30 cellular contexts compared by ENCODE assay signal in the genomic region with DNA sequence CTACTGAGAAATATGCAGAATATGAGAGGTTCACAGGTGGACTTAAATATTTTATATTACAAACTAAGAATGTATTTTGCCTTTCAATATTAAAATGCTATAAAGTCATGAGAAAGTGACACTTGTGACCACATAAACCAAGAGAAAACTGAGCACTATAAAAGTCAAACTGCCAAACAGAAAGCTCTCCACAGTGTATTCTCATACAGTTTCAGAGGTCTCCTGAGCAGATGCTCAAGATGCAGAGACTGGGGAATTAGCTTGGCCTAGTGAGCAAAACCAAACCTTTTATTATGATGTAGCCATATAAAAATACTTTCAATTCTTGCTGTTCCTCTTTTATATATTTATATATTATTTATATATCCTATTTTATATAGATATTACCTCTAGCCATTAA.
A peak's percentile ranks its signal among the peaks of the same experiment; 100 is the strongest.
DNase-seq lines count a peak whose midpoint lies in the region; ATAC-seq and TF ChIP-seq lines count a peak whose summit lies in the region.
"Had no signal": no experiment of that assay in that cellular context is flagged by ENCODE, and none has a peak within 500 bp of the region (broad histone marks: within the 10 kb centered on the region; RNA-seq: fewer than 3 reads in every experiment).

No MANE protein-coding gene starts in this region.

- DNase-seq in activated CD8-positive, alpha-beta T cell treated with anti-CD3 and anti-CD28 coated beads for 36 hours, result no peak
- no peak for DNase-seq in activated CD8-positive, alpha-beta T cell treated with anti-CD3 and anti-CD28 coated beads, Interleukin-2, amount 10 ng/mL, durations not matched to agents 7 days and 5 days
- DNase-seq in IMR-90 (no peak), ascending aorta (ENCODE audit: low spot score in 2 of 2) (no peak), SIG-M5 (lab: John Stamatoyannopoulos, UW) (no peak)
- no peak for DNase-seq in activated CD4-positive, alpha-beta T cell treated with anti-CD3 and anti-CD28 coated beads, Interleukin-2, amount 50 U/mL, for 48 hours
- DNase-seq: 8988T; activated CD4-positive, alpha-beta T cell treated with anti-CD3 and anti-CD28 coated beads, Interleukin-2, amount 50 U/mL, for 1 hour; activated CD4-positive, CD25-positive, alpha-beta regulatory T cell; activated T-cell treated with anti-CD3 and anti-CD28 coated beads, Interleukin-2, amount 50 U/mL, for 72 hours; Caco-2; caudate nucleus; erythroblast; GM23248; NCI-H146; NCI-H2107; NCI-H446 treated with DMSO at 0.1 percent for 48 hours; ovary; PC-3; T-helper 1 cell had no signal

- in situ Hi-C loops in IMR-90 (cut with MboI; ENCODE audit: low sequenced_read_pairs), result no loop called here

- H2BK15ac ChIP-seq in IMR-90 (ENCODE audit: low read depth, low read length), result no peak overlapping the region

- TF ChIP-seq POLR2A in IMR-90 (IDR thresholded peaks at IDR 0.05; ENCODE audit: low read depth, low read length), result no peak

- no peaks in the 10 kb centered on the region for H3K9me3 ChIP-seq in HEK293 (ENCODE audit: control insufficient read depth, insufficient read depth, low read depth, low read length)
- H3K9me3 ChIP-seq in IMR-90 (ENCODE audit: control insufficient read depth, insufficient read depth, low read length), result no peaks in the 10 kb centered on the region
- H3K9me3 ChIP-seq in ascending aorta, result no peaks in the 10 kb centered on the region
- H3K9me3 ChIP-seq: Caco-2, ovary had no signal

- dilution Hi-C loops in IMR-90 (cut with HindIII; ENCODE audit: low sequenced_read_pairs, unreplicated experiment), result no loop called here

- H3K27me3 Mint-ChIP-seq in activated CD8-positive, alpha-beta T cell treated with anti-CD3 and anti-CD28 coated beads for 36 hours, result no peaks in the 10 kb centered on the region
- H3K27me3 Mint-ChIP-seq in activated CD8-positive, alpha-beta T cell treated with anti-CD3 and anti-CD28 coated beads, Interleukin-2, amount 10 ng/mL, durations not matched to agents 7 days and 5 days (ENCODE audit: low read depth), result no peaks in the 10 kb centered on the region
- H3K27me3 Mint-ChIP-seq: memory B cell; stimulated activated memory B cell treated with anti-CD40 and anti-IgM and Interleukin-4, amounts not matched to agents 10 μg/mL and 1 μg/mL and 100 μg/mL, for 72 hours; type B pancreatic cell had no signal

- H4K8ac ChIP-seq in IMR-90 (ENCODE audit: low read depth in 2 of 2, low read length in 2 of 2), result no peak overlapping the region

- H3K27ac ChIP-seq in HEK293 (ENCODE audit: extremely low read depth, low read depth, low read length) (no peak overlapping the region), IMR-90 (ENCODE audit: insufficient read depth, low read length) (no peak overlapping the region), ascending aorta (no peak overlapping the region)
- H3K27ac ChIP-seq: C4-2B, GM23248, ovary, SK-N-MC, skin epidermis had no signal

- peaks cover 2% of the 10 kb centered on the region for H3K4me1 Mint-ChIP-seq in activated CD8-positive, alpha-beta T cell treated with anti-CD3 and anti-CD28 coated beads for 36 hours (ENCODE audit: low read depth)
- H3K4me1 Mint-ChIP-seq in activated CD8-positive, alpha-beta T cell treated with anti-CD3 and anti-CD28 coated beads, Interleukin-2, amount 10 ng/mL, durations not matched to agents 7 days and 5 days (ENCODE audit: low read depth), result peaks cover 4% of the 10 kb centered on the region

- no peak overlapping the region for H3K27ac Mint-ChIP-seq in activated CD8-positive, alpha-beta T cell treated with anti-CD3 and anti-CD28 coated beads for 36 hours
- no peak overlapping the region for H3K27ac Mint-ChIP-seq in activated CD8-positive, alpha-beta T cell treated with anti-CD3 and anti-CD28 coated beads, Interleukin-2, amount 10 ng/mL, durations not matched to agents 7 days and 5 days
- H3K27ac Mint-ChIP-seq: activated T-cell treated with anti-CD3 and anti-CD28 coated beads, Interleukin-2, amount 50 U/mL, for 72 hours; memory B cell; stimulated activated memory B cell treated with anti-CD40 and anti-IgM and Interleukin-4, amounts not matched to agents 10 μg/mL and 1 μg/mL and 100 μg/mL, for 72 hours; type B pancreatic cell had no signal

- no peak overlapping the region for H4K91ac ChIP-seq in IMR-90 (ENCODE audit: insufficient read depth, low read depth, low read length)

- no peak overlapping the region for H4K5ac ChIP-seq in IMR-90 (ENCODE audit: low read depth, low read length)

- H3K9ac ChIP-seq in IMR-90 (ENCODE audit: low read depth, low read length), result no peak overlapping the region
- H3K9ac ChIP-seq: GM23248 had no signal

- CTCF ChIA-PET in activated CD8-positive, alpha-beta T cell treated with anti-CD3 and anti-CD28 coated beads for 36 hours (lab: Charles Lee), result interaction anchor here (0.8 kb wide), 1 partner anchor 327 kb away, joined by 3 read pairs; no protein-coding TSS in a partner anchor
- CTCF ChIA-PET in activated CD8-positive, alpha-beta T cell treated with anti-CD3 and anti-CD28 coated beads, Interleukin-2, amount 10 ng/mL, durations not matched to agents 7 days and 5 days (lab: Charles Lee), result interaction anchor here (1.4 kb wide), 1 partner anchor 326 kb away, joined by 3 read pairs; no protein-coding TSS in a partner anchor
- CTCF ChIA-PET in HEK293 (lab: Yijun Ruan, JAX), result interaction anchor here (1.1 kb wide), 1 partner anchor 326 kb away, joined by 3 read pairs; no protein-coding TSS in a partner anchor
- CTCF ChIA-PET in IMR-90 (lab: Yijun Ruan, JAX), result no interaction called here

- no peaks in the 10 kb centered on the region for H3K79me1 ChIP-seq in IMR-90 (ENCODE audit: low read depth in 1 of 2, low read length in 2 of 2)

- no peak for TF ChIP-seq RAD21 in IMR-90 (IDR thresholded peaks at IDR 0.05; ENCODE audit: low read length)

- H3K27me3 ChIP-seq in IMR-90 (ENCODE audit: control insufficient read depth, insufficient read depth, low read length) (no peaks in the 10 kb centered on the region), ascending aorta (no peaks in the 10 kb centered on the region)
- H3K27me3 ChIP-seq: ovary had no signal

- H3K23ac ChIP-seq in IMR-90 (ENCODE audit: low read depth, low read length), result no peak overlapping the region

- BruUV-seq in IMR-90 (replicated peaks; lab: Mats Ljungman, UMichigan), result no TSS peak

- H3K9me3 Mint-ChIP-seq in activated CD8-positive, alpha-beta T cell treated with anti-CD3 and anti-CD28 coated beads for 36 hours, result no peaks in the 10 kb centered on the region
- H3K9me3 Mint-ChIP-seq in activated CD8-positive, alpha-beta T cell treated with anti-CD3 and anti-CD28 coated beads, Interleukin-2, amount 10 ng/mL, durations not matched to agents 7 days and 5 days (ENCODE audit: insufficient read depth), result no peaks in the 10 kb centered on the region
- H3K9me3 Mint-ChIP-seq: activated T-cell treated with anti-CD3 and anti-CD28 coated beads, Interleukin-2, amount 50 U/mL, for 72 hours; memory B cell; neural crest cell; stimulated activated memory B cell treated with anti-CD40 and anti-IgM and Interleukin-4, amounts not matched to agents 10 μg/mL and 1 μg/mL and 100 μg/mL, for 72 hours; type B pancreatic cell had no signal

- no peak overlapping the region for H3K4me3 Mint-ChIP-seq in activated CD8-positive, alpha-beta T cell treated with anti-CD3 and anti-CD28 coated beads for 36 hours
- H3K4me3 Mint-ChIP-seq in activated CD8-positive, alpha-beta T cell treated with anti-CD3 and anti-CD28 coated beads, Interleukin-2, amount 10 ng/mL, durations not matched to agents 7 days and 5 days, result no peak overlapping the region
- H3K4me3 Mint-ChIP-seq: activated T-cell treated with anti-CD3 and anti-CD28 coated beads, Interleukin-2, amount 50 U/mL, for 72 hours; memory B cell; neural crest cell; stimulated activated memory B cell treated with anti-CD40 and anti-IgM and Interleukin-4, amounts not matched to agents 10 μg/mL and 1 μg/mL and 100 μg/mL, for 72 hours; type B pancreatic cell had no signal

- H3K36me3 Mint-ChIP-seq in activated CD8-positive, alpha-beta T cell treated with anti-CD3 and anti-CD28 coated beads for 36 hours (ENCODE audit: low read depth), result no peaks in the 10 kb centered on the region
- H3K36me3 Mint-ChIP-seq in activated CD8-positive, alpha-beta T cell treated with anti-CD3 and anti-CD28 coated beads, Interleukin-2, amount 10 ng/mL, durations not matched to agents 7 days and 5 days (ENCODE audit: low read depth), result no peaks in the 10 kb centered on the region
- H3K36me3 Mint-ChIP-seq: type B pancreatic cell had no signal

- no peak overlapping the region for H2BK5ac ChIP-seq in IMR-90 (ENCODE audit: low read depth, low read length, poor library complexity, severe bottlenecking)

- H3K4me2 ChIP-seq in IMR-90 (ENCODE audit: low read depth, low read length), result no peak overlapping the region

- H3K4me1 ChIP-seq in HEK293 (ENCODE audit: control insufficient read depth, insufficient read depth, low read length) (peaks cover 7% of the 10 kb centered on the region), IMR-90 (ENCODE audit: control insufficient read depth, insufficient read depth, low read length) (peaks cover 5% of the 10 kb centered on the region; the same call in 1 of the 2 replicates), ascending aorta (no peaks in the 10 kb centered on the region)

- H3K9me1 ChIP-seq in IMR-90 (ENCODE audit: insufficient read depth, low read length), result peaks cover 2% of the 10 kb centered on the region; the same call in 1 of the 2 replicates

- ATAC-seq in activated CD8-positive, alpha-beta T cell treated with anti-CD3 and anti-CD28 coated beads for 36 hours, result peak; percentile 27
- ATAC-seq in activated CD8-positive, alpha-beta T cell treated with anti-CD3 and anti-CD28 coated beads, Interleukin-2, amount 10 ng/mL, durations not matched to agents 7 days and 5 days, result no peak
- ATAC-seq in IMR-90 (ENCODE audit: low read depth), result no peak
- ATAC-seq in HG03135 (IDR thresholded peaks at IDR 0.05; ENCODE audit: unreplicated experiment), result no peak
- ATAC-seq: activated T-cell treated with anti-CD3 and anti-CD28 coated beads, Interleukin-2, amount 50 U/mL, for 72 hours; left lobe of liver; PC-3; stimulated activated memory B cell treated with anti-CD40 and anti-IgM and Interleukin-4, amounts not matched to agents 10 μg/mL and 1 μg/mL and 100 μg/mL, for 72 hours had no signal

- H3K14ac ChIP-seq in IMR-90 (replicated peaks; ENCODE audit: low read depth, low read length), result 0 out of 2 replicates have a peak overlapping the region, but pooled peaks have one; percentile 21

- H3K4me3 ChIP-seq in HEK293 (ENCODE audit: low read depth, low read length) (no peak overlapping the region), IMR-90 (ENCODE audit: insufficient read depth, low read depth, low read length) (no peak overlapping the region), ascending aorta (no peak overlapping the region)
- H3K4me3 ChIP-seq: GM23248, ovary, SK-N-MC, skin epidermis had no signal

- no peak overlapping the region for H3K56ac ChIP-seq in IMR-90 (ENCODE audit: extremely low read depth, insufficient read depth, low read length)

- H2AK5ac ChIP-seq in IMR-90 (ENCODE audit: low read depth, low read length), result no peak overlapping the region

- no peaks in the 10 kb centered on the region for H3K36me3 ChIP-seq in HEK293 (ENCODE audit: control insufficient read depth in 2 of 2, insufficient read depth in 1 of 2, low read length in 2 of 2)
- H3K36me3 ChIP-seq in IMR-90 (ENCODE audit: control insufficient read depth, insufficient read depth, low read length), result no peaks in the 10 kb centered on the region
- H3K36me3 ChIP-seq in ascending aorta, result no peaks in the 10 kb centered on the region
- H3K36me3 ChIP-seq: ovary had no signal

- peak overlapping the region; percentile 18; the same call in 1 of the 2 replicates for H3K18ac ChIP-seq in IMR-90 (ENCODE audit: low read depth, low read length)

- no peaks in the 10 kb centered on the region for H4K20me1 ChIP-seq in IMR-90 (ENCODE audit: insufficient read depth, low read length)

- intact Hi-C loops in activated CD8-positive, alpha-beta T cell treated with anti-CD3 and anti-CD28 coated beads for 36 hours (cut with micrococcal nuclease), result no loop called here
- intact Hi-C loops in IMR-90 (cut with micrococcal nuclease), result no loop called here
- intact Hi-C loops in ascending aorta (cut with DNase I), result no loop called here

- POLR2A ChIA-PET in activated CD8-positive, alpha-beta T cell treated with anti-CD3 and anti-CD28 coated beads for 36 hours (lab: Charles Lee), result no interaction called here
- POLR2A ChIA-PET in activated CD8-positive, alpha-beta T cell treated with anti-CD3 and anti-CD28 coated beads, Interleukin-2, amount 10 ng/mL, durations not matched to agents 7 days and 5 days (lab: Charles Lee), result interaction anchor here (0.6 kb wide), 1 partner anchor 46 kb away, joined by 3 read pairs; no protein-coding TSS in a partner anchor
- POLR2A ChIA-PET in HEK293 (lab: Yijun Ruan, JAX) (no interaction called here), IMR-90 (lab: Charles Lee; ENCODE audit: unreplicated experiment) (no interaction called here)

- no peak for TF ChIP-seq CTCF in activated CD8-positive, alpha-beta T cell treated with anti-CD3 and anti-CD28 coated beads for 36 hours (IDR thresholded peaks at IDR 0.05)
- TF ChIP-seq CTCF in HEK293 (tag by site-specific recombination; IDR thresholded peaks at IDR 0.05), result no peak
- TF ChIP-seq CTCF in IMR-90 (conservative IDR thresholded peaks at IDR 0.05; ENCODE audit: low read depth, low read length), result no peak
- TF ChIP-seq CTCF in ascending aorta (IDR thresholded peaks at IDR 0.05), result no peak

- no peak overlapping the region for H2BK20ac ChIP-seq in IMR-90 (ENCODE audit: low read depth, low read length)

- no peak overlapping the region for H2AFZ ChIP-seq in IMR-90 (replicated peaks; ENCODE audit: low read length, poor library complexity)
- H2AFZ ChIP-seq: GM23248 had no signal

- H2BK120ac ChIP-seq in IMR-90 (ENCODE audit: low read depth, low read length), result no peak overlapping the region

- no peak overlapping the region for H3K4ac ChIP-seq in IMR-90 (ENCODE audit: low read depth, low read length)

- no peak overlapping the region for H2AK9ac ChIP-seq in IMR-90 (replicated peaks; ENCODE audit: low read depth, low read length, poor library complexity)
